ENCODE assay signal across 37 cellular contexts in the genomic region with DNA sequence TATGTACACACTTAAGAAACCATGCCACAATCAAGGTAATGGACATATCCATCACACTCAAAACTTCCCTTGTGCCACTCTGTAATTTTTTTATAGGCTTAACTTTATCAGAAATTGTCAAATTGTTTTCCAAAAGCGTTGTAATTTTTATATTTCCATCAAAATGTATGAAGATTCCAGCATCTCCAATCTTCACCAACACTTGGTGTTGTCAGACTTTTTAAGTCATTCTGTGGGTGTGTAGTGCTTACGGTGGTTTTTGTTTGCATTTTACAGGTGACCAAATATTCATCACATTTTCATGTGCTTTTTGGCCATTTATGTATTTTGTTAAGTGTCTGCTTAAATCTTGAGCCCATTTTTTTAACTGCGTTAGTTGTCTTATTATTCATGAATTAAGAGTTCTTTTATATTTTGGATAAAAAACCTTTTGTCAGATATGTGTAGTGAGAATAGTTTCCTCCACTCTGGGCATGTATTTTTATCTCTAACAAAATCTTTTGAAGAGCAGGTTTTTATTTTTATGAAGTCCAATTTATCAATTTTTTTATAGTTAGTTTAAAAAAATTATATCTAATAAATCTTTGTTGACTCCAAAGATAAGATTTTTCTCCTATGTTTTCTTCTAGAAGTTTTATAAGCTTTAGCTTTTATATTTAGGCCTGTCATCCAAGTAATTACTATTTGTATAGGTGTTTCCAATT. TPM values are rescaled to one million over a fixed set of nuclear protein-coding genes. Genes with fewer than 3 reads are reported as not detected.
"Had no signal": no experiment of that assay in that cellular context is flagged by ENCODE, and none has a peak within 500 bp of the region (broad histone marks: within the 10 kb centered on the region; RNA-seq: fewer than 3 reads in every experiment).

No MANE protein-coding gene starts in this region.

- H2AFZ ChIP-seq: PC-9 had no signal

- FAIRE-seq: RCC 7860 had no signal

- ATAC-seq: Panc1, Right ventricle myocardium inferior, SK-N-SH treated with all-trans-retinoic acid at 6 μM for 48 hours, T-cell had no signal

- DNase-seq: Kasumi-1, MG63, NCI-H1048, NCI-H1092 treated with DMSO at 0.1 percent for 48 hours, NCI-H1105 treated with DMSO at 0.1 percent for 48 hours, NCI-H1417, NCI-H1436, NCI-H146, NCI-H1694, NCI-H187, NCI-H1930, NCI-H2029 treated with DMSO at 0.1 percent for 48 hours, NCI-H2081 treated with DMSO at 0.1 percent for 48 hours, NCI-H2107, NCI-H2171, NCI-H226, NCI-H446 treated with DMSO at 0.1 percent for 48 hours, NCI-H510A, NCI-H524, NCI-H526, NCI-H69, NCI-H748 treated with DMSO at 0.1 percent for 48 hours, NCI-H82, PC-9, SHP77, SIG-M5, SJCRH30, SW 1271, T-cell had no signal

- H3K27ac ChIP-seq: PC-9, RWPE1, SJCRH30, SK-N-MC had no signal

- H3K36me3 ChIP-seq: MG63, SJCRH30 had no signal

- H3K4me2 ChIP-seq: PC-9 had no signal

- H3K27me3 ChIP-seq: MG63, SJCRH30 had no signal

- H3K4me3 ChIP-seq: MG63, PC-9, SJCRH30, SK-N-MC had no signal

RNA-seq across cellular contexts. Expression of gene ZNF155, which starts 44.3 kb away (rescaled TPM):
- total RNA-seq: OCI-LY7 had no signal

RNA-seq across cellular contexts. Expression of gene ZNF404, which starts 55.9 kb away (rescaled TPM):
- total RNA-seq: OCI-LY7, SK-MEL-5 had no signal
